8 cellular contexts compared by ENCODE assay signal in the genomic region with DNA sequence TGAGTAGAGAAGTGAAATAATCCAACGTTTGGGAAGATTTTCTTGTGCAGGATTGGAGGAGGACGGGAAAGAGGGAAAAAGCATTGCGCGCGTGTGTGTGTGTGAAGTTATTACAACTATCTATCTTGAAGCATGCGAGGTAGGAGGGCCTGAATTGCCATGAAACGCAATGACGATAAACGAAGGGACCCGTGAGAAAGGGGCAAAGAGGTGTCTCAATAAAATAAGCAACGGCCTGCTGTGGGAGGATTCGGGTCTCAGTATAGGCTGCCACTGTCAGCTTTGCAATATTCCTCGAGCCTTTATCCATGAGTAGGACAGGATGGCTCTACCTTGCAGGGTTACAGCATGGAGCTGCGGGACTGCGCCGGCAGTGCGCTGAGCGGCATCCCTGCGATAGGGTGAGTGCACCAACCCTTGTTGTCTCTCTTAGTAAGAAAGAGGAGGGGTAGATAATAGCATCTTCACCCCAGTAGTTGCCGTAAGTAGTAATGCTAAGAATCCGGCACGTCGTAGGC. TPM values are rescaled to one million over a fixed set of nuclear protein-coding genes. Genes with fewer than 3 reads are reported as not detected.
DNase-seq lines count a peak whose midpoint lies in the region; ATAC-seq, FAIRE-seq and TF ChIP-seq lines count a peak whose summit lies in the region.

No MANE protein-coding gene starts in this region.

- H3K9me1 ChIP-seq in keratinocyte (ENCODE audit: control insufficient read depth, extremely low read depth, insufficient read depth, low read length) = peaks cover 2% of the 10 kb centered on the region

- H3K4me3 Mint-ChIP-seq in activated naive CD8-positive, alpha-beta T cell treated with anti-CD3 and anti-CD28 coated beads, Interleukin-2, amount 50 U/mL, for 24 hours = peak overlapping the region; percentile 95

- H3K27me3 ChIP-seq in keratinocyte (ENCODE audit: control insufficient read depth, extremely low read depth, insufficient read depth, low read length) = no peaks in the 10 kb centered on the region

- H3K36me3 ChIP-seq in keratinocyte (ENCODE audit: control insufficient read depth in 2 of 2, extremely low read depth in 1 of 2, insufficient read depth in 2 of 2, low read length in 2 of 2) = no peaks in the 10 kb centered on the region

- peak; percentile 23 for FAIRE-seq in keratinocyte (lab: Jason Lieb, UNC)

- peak overlapping the region; percentile 93 for H3K27ac Mint-ChIP-seq in activated naive CD8-positive, alpha-beta T cell treated with anti-CD3 and anti-CD28 coated beads, Interleukin-2, amount 50 U/mL, for 24 hours

- peak overlapping the region; percentile 71 for H3K9ac ChIP-seq in keratinocyte (ENCODE audit: control insufficient read depth, extremely low read depth, insufficient read depth, low read length)

- peak overlapping the region; percentile 95 for H3K4me2 ChIP-seq in keratinocyte (ENCODE audit: control insufficient read depth, extremely low read depth, insufficient read depth, low read depth, low read length)

- peak overlapping the region; percentile 36 to 81 (median 70) for H3K4me3 ChIP-seq in keratinocyte (ENCODE audit: control insufficient read depth in 2 of 3, extremely low read depth in 1 of 3, insufficient read depth in 2 of 3, low read depth in 1 of 3, low read length in 3 of 3)

- peak overlapping the region; percentile 99 for H2AFZ ChIP-seq in keratinocyte (ENCODE audit: control insufficient read depth, low read length)

- TF ChIP-seq POLR2A in erythroblast (IDR thresholded peaks at IDR 0.05; ENCODE audit: low read length) = no peak

- H3K79me2 ChIP-seq in keratinocyte (ENCODE audit: control insufficient read depth, insufficient read depth, low read length) = peaks cover 42% of the 10 kb centered on the region

- H3K9me3 ChIP-seq in keratinocyte (ENCODE audit: control insufficient read depth, low read depth, low read length) = no peaks in the 10 kb centered on the region

- DNase-seq in Ammon's horn (ENCODE audit: low spot score) (peak; percentile 20), keratinocyte (ENCODE audit: low read depth, low spot score) (no peak), T1000 (lab: John Stamatoyannopoulos, UW) (no peak), erythroblast (lab: John Stamatoyannopoulos, UW) (no peak)
- DNase-seq in activated naive CD8-positive, alpha-beta T cell treated with anti-CD3 and anti-CD28 coated beads, Interleukin-2, amount 50 U/mL, for 24 hours = no peak

- H3K9me3 Mint-ChIP-seq in activated naive CD8-positive, alpha-beta T cell treated with anti-CD3 and anti-CD28 coated beads, Interleukin-2, amount 50 U/mL, for 24 hours = peaks cover 4% of the 10 kb centered on the region

- H4K20me1 ChIP-seq in keratinocyte (ENCODE audit: control insufficient read depth, extremely low read depth, insufficient read depth, low read length) = no peaks in the 10 kb centered on the region

- dilution Hi-C loops in keratinocyte (cut with MboI; ENCODE audit: extremely low pct_ligation_motif_present, low sequenced_read_pairs) = no loop called here

- H3K4me1 Mint-ChIP-seq in activated naive CD8-positive, alpha-beta T cell treated with anti-CD3 and anti-CD28 coated beads, Interleukin-2, amount 50 U/mL, for 24 hours = peaks cover 48% of the 10 kb centered on the region

- H3K36me3 Mint-ChIP-seq in activated naive CD8-positive, alpha-beta T cell treated with anti-CD3 and anti-CD28 coated beads, Interleukin-2, amount 50 U/mL, for 24 hours (ENCODE audit: low read depth) = peaks cover 10% of the 10 kb centered on the region

- no peak for TF ChIP-seq CTCF in keratinocyte (optimal IDR thresholded peaks at IDR 0.05 in 1 of 3, IDR thresholded peaks at IDR 0.05 in 1 of 3, conservative IDR thresholded peaks at IDR 0.05 in 1 of 3; ENCODE audit: extremely low read depth in 1 of 3, insufficient read depth in 2 of 3, low read length in 3 of 3)

- H3K27me3 Mint-ChIP-seq in activated naive CD8-positive, alpha-beta T cell treated with anti-CD3 and anti-CD28 coated beads, Interleukin-2, amount 50 U/mL, for 24 hours = peaks cover 4% of the 10 kb centered on the region

- H3K27ac ChIP-seq in keratinocyte (ENCODE audit: control insufficient read depth, insufficient read depth, low read length) = peak overlapping the region; percentile 54
- peak overlapping the region; percentile 30 for H3K27ac ChIP-seq in temporal lobe (ENCODE audit: low read depth, low read length)

- ATAC-seq in GM19455 (IDR thresholded peaks at IDR 0.05; ENCODE audit: unreplicated experiment) (peak; percentile 36), HG03520 (IDR thresholded peaks at IDR 0.05; ENCODE audit: unreplicated experiment) (peak; percentile 27)
- ATAC-seq in activated naive CD8-positive, alpha-beta T cell treated with anti-CD3 and anti-CD28 coated beads, Interleukin-2, amount 50 U/mL, for 24 hours = peak; percentile 25

- peaks cover 20% of the 10 kb centered on the region for H3K4me1 ChIP-seq in keratinocyte (ENCODE audit: control insufficient read depth, extremely low read depth, insufficient read depth, low read length)

RNA-seq across cellular contexts. Expression of a gene that starts 0.6 kb away (rescaled TPM):
- polyA plus RNA-seq in keratinocyte = 13.7 to 21.0 TPM (median 16.6 TPM) in 3 replicates
- 21.1 TPM for polyA plus RNA-seq in keratinocyte (2011; ENCODE audit: low read depth)
- 18.2 and 21.6 TPM in 2 replicates for polyA plus RNA-seq in keratinocyte (2011; cell fraction: cytosol; rRNA removed)
- polyA plus RNA-seq in keratinocyte (2011; cell fraction: nucleus; rRNA removed) = 29.8 and 32.5 TPM in 2 replicates
- polyA plus RNA-seq in keratinocyte (2012; ENCODE audit: low replicate concordance) = 15.4 and 23.0 TPM in 2 replicates
- 20.6 to 25.4 TPM (median 22.2 TPM) in 3 replicates for polyA minus RNA-seq in keratinocyte
- 9.0 TPM for polyA minus RNA-seq in keratinocyte (2011; cell fraction: cytosol; rRNA and poly(A)+ RNA removed)
- 15.4 and 18.4 TPM in 2 replicates for polyA minus RNA-seq in keratinocyte (2011; cell fraction: nucleus; rRNA and poly(A)+ RNA removed)
- total RNA-seq in temporal lobe = 17.5 TPM

RNA-seq across cellular contexts. Expression of a gene that starts 51.1 kb away (rescaled TPM):
- 28.5 to 45.8 TPM (median 37.6 TPM) in 3 replicates for polyA plus RNA-seq in keratinocyte
- 21.6 TPM for polyA plus RNA-seq in keratinocyte (2011; ENCODE audit: low read depth)
- polyA plus RNA-seq in keratinocyte (2011; cell fraction: cytosol; rRNA removed) = 37.0 and 60.6 TPM in 2 replicates
- polyA plus RNA-seq in keratinocyte (2011; cell fraction: nucleus; rRNA removed) = 21.2 and 22.8 TPM in 2 replicates
- 32.1 and 40.5 TPM in 2 replicates for polyA plus RNA-seq in keratinocyte (2012; ENCODE audit: low replicate concordance)
- polyA minus RNA-seq in keratinocyte = 11.9 to 20.8 TPM (median 18.3 TPM) in 3 replicates
- polyA minus RNA-seq in keratinocyte (2011; cell fraction: cytosol; rRNA and poly(A)+ RNA removed) = 66.0 TPM
- 12.0 and 17.7 TPM in 2 replicates for polyA minus RNA-seq in keratinocyte (2011; cell fraction: nucleus; rRNA and poly(A)+ RNA removed)
- total RNA-seq in temporal lobe = 31.5 TPM
